ENCODE assay signal across 8 cellular contexts in genomic region chr14:20468773-20469241, GRCh38. TPM values are rescaled to one million over a fixed set of nuclear protein-coding genes. Genes with fewer than 3 reads are reported as not detected.
DNase-seq lines count a peak whose midpoint lies in the region; ATAC-seq and TF ChIP-seq lines count a peak whose summit lies in the region.

No MANE protein-coding gene starts in this region.

- peaks cover 7% of the 10 kb centered on the region for H3K4me1 ChIP-seq in mammary epithelial cell (ENCODE audit: insufficient read depth, low read length)
- H3K4me1 ChIP-seq in mesodermal cell (ENCODE audit: control insufficient read depth, insufficient read depth, low read length, poor library complexity, severe bottlenecking), result peaks cover 3% of the 10 kb centered on the region

- peak overlapping the region; percentile 85 for H3K9ac ChIP-seq in mammary epithelial cell (ENCODE audit: insufficient read depth, low read length)

- no peak for TF ChIP-seq CTCF in HL-60 (IDR thresholded peaks at IDR 0.05; ENCODE audit: insufficient read depth, low read length)
- no peak for TF ChIP-seq CTCF in mammary epithelial cell (conservative IDR thresholded peaks at IDR 0.05 in 1 of 2, IDR thresholded peaks at IDR 0.05 in 1 of 2; ENCODE audit: extremely low read depth in 1 of 2, insufficient read depth in 1 of 2, low read depth in 1 of 2, low read length in 2 of 2)

- intact Hi-C loops in mammary epithelial cell (cut with micrococcal nuclease), result loop anchor here (1.0 kb wide), 1 partner anchor 8 kb away; the partner anchor contains the start of gene PIP4P1

- H3K36me3 ChIP-seq in mammary epithelial cell (ENCODE audit: insufficient read depth, low read length), result peaks cover 13% of the 10 kb centered on the region
- peaks cover 24% of the 10 kb centered on the region for H3K36me3 ChIP-seq in mesodermal cell (ENCODE audit: control insufficient read depth, insufficient read depth, low read length)

- H2AFZ ChIP-seq in mammary epithelial cell (ENCODE audit: low read depth, low read length), result peak overlapping the region; percentile 66

- H3K27ac ChIP-seq in HL-60 (replicated peaks) (peak overlapping the region; percentile 98), mammary epithelial cell (ENCODE audit: insufficient read depth, low read depth, low read length) (peak overlapping the region; percentile 74), mesodermal cell (ENCODE audit: low read depth, low read length, severe bottlenecking) (peak overlapping the region; percentile 79)

- peaks cover 46% of the 10 kb centered on the region for H3K79me2 ChIP-seq in mammary epithelial cell (ENCODE audit: insufficient read depth, low read length)

- H3K4me2 ChIP-seq in mammary epithelial cell (ENCODE audit: insufficient read depth, low read depth, low read length), result peak overlapping the region; percentile 58

- DNase-seq in COLO668 (lab: John Stamatoyannopoulos, UW; ENCODE audit: unreplicated experiment) (peak; percentile 67), HL-60 (ENCODE audit: low read depth in 1 of 2, low spot score in 1 of 2) (peak in 1 of 2 experiments; percentile 33), mammary epithelial cell (no peak), G401 (ENCODE audit: low spot score) (no peak), NCI-H187 treated with DMSO at 0.1 percent for 48 hours (lab: John Stamatoyannopoulos, UW) (no peak)

- no peaks in the 10 kb centered on the region for H3K9me3 ChIP-seq in mammary epithelial cell (replicated peaks; ENCODE audit: insufficient read depth, low read length)
- H3K9me3 ChIP-seq in mesodermal cell (ENCODE audit: control insufficient read depth, low read length), result no peaks in the 10 kb centered on the region

- ATAC-seq in GM19397 (IDR thresholded peaks at IDR 0.05; ENCODE audit: unreplicated experiment), result no peak
- ATAC-seq in HG02588 (IDR thresholded peaks at IDR 0.05; ENCODE audit: unreplicated experiment), result no peak

- in situ Hi-C loops in mammary epithelial cell (cut with MboI; ENCODE audit: low sequenced_read_pairs in 2 of 2) (loop anchor here in 1 of 2 donors (25.0 kb wide), 2 partner anchors 132 to 143 kb away; partner anchors contain the start of genes CCNB1IP1 and PARP2), G401 (cut with HindIII; ENCODE audit: low sequenced_read_pairs) (no loop called here)

- CTCF ChIA-PET in mammary epithelial cell (lab: Charles Lee; ENCODE audit: low non-redundant PET), result no interaction called here

- dilution Hi-C loops in mammary epithelial cell (cut with HindIII; ENCODE audit: low sequenced_read_pairs), result no loop called here

- 19% methylated on average over 14 of the region's 16 CpGs for WGBS in mammary epithelial cell (ENCODE audit: low coverage, missing lambda C conversion rate)
- WGBS in mesodermal cell (ENCODE audit: insufficient coverage in 2 of 2), 2 experiments, result 29 to 38% methylated on average over 11 of the region's 16 CpGs

- no peaks in the 10 kb centered on the region for H4K20me1 ChIP-seq in mammary epithelial cell (ENCODE audit: insufficient read depth, low read length)

- H3K27me3 ChIP-seq in HL-60 (ENCODE audit: insufficient read depth, poor library complexity, severe bottlenecking), result no peaks in the 10 kb centered on the region
- no peaks in the 10 kb centered on the region for H3K27me3 ChIP-seq in mammary epithelial cell (ENCODE audit: insufficient read depth, low read length)

- H3K4me3 ChIP-seq in HL-60 (replicated peaks; ENCODE audit: insufficient read depth, low read length) (peak overlapping the region; percentile 97), mammary epithelial cell (replicated peaks in 1 of 3; ENCODE audit: insufficient read depth in 1 of 3, low read depth in 2 of 3, low read length in 3 of 3) (peak overlapping the region in 2 of 3 experiments; percentile 7 to 79), mesodermal cell (ENCODE audit: extremely low read depth, insufficient read depth, low read length, poor library complexity, severe bottlenecking) (peak overlapping the region; percentile 78)

- no TSS peak for BruUV-seq in mammary epithelial cell (replicated peaks; lab: Mats Ljungman, UMichigan)

RNA-seq across cellular contexts. Expression of gene PNP, which starts 0.4 kb away (rescaled TPM):
- total RNA-seq in mammary epithelial cell, result 100 to 1,000 TPM in 1 of 2 donors, 10 to 100 TPM in 1; 52.8 to 106 TPM
- 256 TPM for polyA plus RNA-seq in mammary epithelial cell
- 121 TPM for polyA minus RNA-seq in mammary epithelial cell
- 81.2 TPM for polyA plus RNA-seq in mesodermal cell (2013, experiment 1 of 2)
- 60.0 TPM for polyA plus RNA-seq in mesodermal cell (2013, experiment 2 of 2)
- total RNA-seq in G401 (2014; rRNA removed; shearing (Covaris generic)), result 131 and 135 TPM in 2 replicates

RNA-seq across cellular contexts. Expression of gene PIP4P1, which starts 7.6 kb away (rescaled TPM):
- 10 to 100 TPM; 18.8 to 22.2 TPM for total RNA-seq in mammary epithelial cell
- polyA plus RNA-seq in mammary epithelial cell, result 27.0 TPM
- 42.9 TPM for polyA minus RNA-seq in mammary epithelial cell
- polyA plus RNA-seq in mesodermal cell (2013, experiment 1 of 2), result 34.0 TPM
- polyA plus RNA-seq in mesodermal cell (2013, experiment 2 of 2), result 31.3 TPM
- total RNA-seq in G401 (2014; rRNA removed; shearing (Covaris generic)), result 37.8 and 40.4 TPM in 2 replicates

RNA-seq across cellular contexts. Expression of gene APEX1, which starts 13.8 kb away (rescaled TPM):
- total RNA-seq in mammary epithelial cell, result 100 to 1,000 TPM in 1 of 2 donors, 10 to 100 TPM in 1; 96.4 to 128 TPM
- polyA plus RNA-seq in mammary epithelial cell, result 217 TPM
- polyA minus RNA-seq in mammary epithelial cell, result 200 TPM
- 219 TPM for polyA plus RNA-seq in mesodermal cell (2013, experiment 1 of 2)
- polyA plus RNA-seq in mesodermal cell (2013, experiment 2 of 2), result 213 TPM
- total RNA-seq in G401 (2014; rRNA removed; shearing (Covaris generic)), result 234 and 289 TPM in 2 replicates

RNA-seq across cellular contexts. Expression of gene OSGEP, which starts 14.2 kb away (rescaled TPM):
- total RNA-seq in mammary epithelial cell, result 10 to 100 TPM; 22.6 to 34.8 TPM
- 28.1 TPM for polyA plus RNA-seq in mammary epithelial cell
- 65.6 TPM for polyA minus RNA-seq in mammary epithelial cell
- 27.3 TPM for polyA plus RNA-seq in mesodermal cell (2013, experiment 1 of 2)
- polyA plus RNA-seq in mesodermal cell (2013, experiment 2 of 2), result 22.7 TPM
- total RNA-seq in G401 (2014; rRNA removed; shearing (Covaris generic)), result 46.3 and 60.7 TPM in 2 replicates

RNA-seq across cellular contexts. Expression of gene KLHL33, which starts 32.8 kb away (rescaled TPM):
- total RNA-seq in mammary epithelial cell, result not detected
- not detected for polyA plus RNA-seq in mammary epithelial cell
- polyA minus RNA-seq in mammary epithelial cell, result not detected
- polyA plus RNA-seq in mesodermal cell (2013, experiment 1 of 2), result not detected
- polyA plus RNA-seq in mesodermal cell (2013, experiment 2 of 2), result not detected
- not detected in 2 replicates for total RNA-seq in G401 (2014; rRNA removed; shearing (Covaris generic))

Comparison
In these comparisons a context has a peak if more than half of its experiments do, and no peak if none do; other contexts are left out.
1. H3K4me3 ChIP-seq: peak in every context shown above with its lines; median percentile 97 in HL-60; 78 in mesodermal cell; 43 in mammary epithelial cell.